ENCODE assay signal across 31 cellular contexts in the genomic region with DNA sequence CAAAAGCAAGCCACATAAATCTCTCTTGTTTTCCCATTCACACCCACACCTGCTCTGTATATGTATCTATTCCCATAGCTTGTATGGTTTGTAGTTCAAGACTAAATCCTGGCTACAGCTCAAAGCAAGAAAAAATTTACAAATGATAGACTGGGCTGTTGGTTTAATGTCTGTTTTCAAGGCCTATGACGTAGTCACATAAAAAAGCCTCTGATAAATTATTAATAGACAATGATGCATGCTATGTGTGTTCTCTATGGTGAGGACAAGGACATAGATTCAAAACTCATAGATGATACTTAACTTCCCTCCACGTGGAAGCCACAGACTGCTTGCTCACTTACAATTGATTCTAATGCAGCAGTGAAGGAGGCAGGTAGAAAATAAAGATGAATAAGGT.
"Had no signal": no experiment of that assay in that cellular context is flagged by ENCODE, and none has a peak within 500 bp of the region (broad histone marks: within the 10 kb centered on the region; RNA-seq: fewer than 3 reads in every experiment).

No MANE protein-coding gene starts in this region.

- H3K27ac ChIP-seq: ascending aorta, brain microvascular endothelial cell, breast epithelium, WERI-Rb-1 had no signal

- H3K9me3 ChIP-seq: ascending aorta, breast epithelium had no signal

- H3K27me3 ChIP-seq: ascending aorta, brain microvascular endothelial cell, breast epithelium had no signal

- ATAC-seq: activated CD4-positive, alpha-beta T cell treated with anti-CD3 and anti-CD28 coated beads for 36 hours; activated CD4-positive, CD25-positive, alpha-beta regulatory T cell treated with anti-CD3 and anti-CD28 coated beads, Interleukin-2, amount 50 U/mL, for 24 hours; activated CD8-positive, alpha-beta memory T cell treated with anti-CD3 and anti-CD28 coated beads, Interleukin-2, amount 10 ng/mL, durations not matched to agents 7 days and 5 days; activated CD8-positive, alpha-beta T cell treated with anti-CD3 and anti-CD28 coated beads, Interleukin-2, amount 10 ng/mL, durations not matched to agents 7 days and 5 days; activated naive CD8-positive, alpha-beta T cell treated with anti-CD3 and anti-CD28 coated beads, Interleukin-2, amount 50 U/mL, for 24 hours had no signal

- FAIRE-seq: TTC549 had no signal

- H3K4me1 ChIP-seq: ascending aorta, breast epithelium had no signal

- H3K36me3 ChIP-seq: ascending aorta, brain microvascular endothelial cell, breast epithelium, WERI-Rb-1 had no signal

- H3K4me3 ChIP-seq: ascending aorta, breast epithelium had no signal

- DNase-seq: activated CD4-positive, alpha-beta memory T cell treated with anti-CD3 and anti-CD28 coated beads, Interleukin-2, amount 10 ng/mL, durations not matched to agents 7 days and 5 days; activated CD4-positive, alpha-beta T cell treated with anti-CD3 and anti-CD28 coated beads for 1 hour; activated CD4-positive, alpha-beta T cell treated with anti-CD3 and anti-CD28 coated beads for 36 hours; activated CD4-positive, alpha-beta T cell treated with anti-CD3 and anti-CD28 coated beads for 48 hours; activated CD4-positive, alpha-beta T cell treated with anti-CD3 and anti-CD28 coated beads, Interleukin-2, amount 10 ng/mL, durations not matched to agents 7 days and 5 days; activated CD4-positive, alpha-beta T cell treated with anti-CD3 and anti-CD28 coated beads, Interleukin-2, amount 50 U/mL, for 48 hours; activated CD4-positive, CD25-positive, alpha-beta regulatory T cell; activated CD8-positive, alpha-beta memory T cell treated with anti-CD3 and anti-CD28 coated beads for 24 hours; activated CD8-positive, alpha-beta memory T cell treated with anti-CD3 and anti-CD28 coated beads, Interleukin-2, amount 10 ng/mL, durations not matched to agents 7 days and 5 days; activated CD8-positive, alpha-beta memory T cell treated with anti-CD3 and anti-CD28 coated beads, Interleukin-2, amount 50 U/mL, for 48 hours; activated CD8-positive, alpha-beta T cell treated with anti-CD3 and anti-CD28 coated beads, Interleukin-2, amount 10 ng/mL, durations not matched to agents 7 days and 5 days; activated effector memory CD4-positive, alpha-beta T cell treated with Interleukin-2 at 50 U/mL for 16 hours; activated gamma-delta T cell; activated naive CD4-positive, alpha-beta T cell treated with anti-CD3 and anti-CD28 coated beads, Interleukin-2, amount 10 ng/mL, durations not matched to agents 7 days and 5 days; activated naive CD4-positive, alpha-beta T cell treated with Interleukin-2 at 50 U/mL for 16 hours; activated naive CD8-positive, alpha-beta T cell treated with anti-CD3 and anti-CD28 coated beads, Interleukin-2, amount 10 ng/mL, durations not matched to agents 7 days and 5 days; activated naive CD8-positive, alpha-beta T cell treated with anti-CD3 and anti-CD28 coated beads, Interleukin-2, amount 50 U/mL, for 24 hours; activated T-cell treated with anti-CD3 and anti-CD28 coated beads, Interleukin-2, amount 50 U/mL, for 24 hours; activated T-cell treated with anti-CD3 and anti-CD28 coated beads, Interleukin-2, amount 50 U/mL, for 48 hours; amygdala; anterior cingulate cortex; brain microvascular endothelial cell; central memory CD4-positive, alpha-beta T cell; T-helper 1 cell; T-helper 2 cell; T-helper 9 cell; WERI-Rb-1 had no signal
